Comparison of ENCODE assay signal across 8 cellular contexts in the genomic region with DNA sequence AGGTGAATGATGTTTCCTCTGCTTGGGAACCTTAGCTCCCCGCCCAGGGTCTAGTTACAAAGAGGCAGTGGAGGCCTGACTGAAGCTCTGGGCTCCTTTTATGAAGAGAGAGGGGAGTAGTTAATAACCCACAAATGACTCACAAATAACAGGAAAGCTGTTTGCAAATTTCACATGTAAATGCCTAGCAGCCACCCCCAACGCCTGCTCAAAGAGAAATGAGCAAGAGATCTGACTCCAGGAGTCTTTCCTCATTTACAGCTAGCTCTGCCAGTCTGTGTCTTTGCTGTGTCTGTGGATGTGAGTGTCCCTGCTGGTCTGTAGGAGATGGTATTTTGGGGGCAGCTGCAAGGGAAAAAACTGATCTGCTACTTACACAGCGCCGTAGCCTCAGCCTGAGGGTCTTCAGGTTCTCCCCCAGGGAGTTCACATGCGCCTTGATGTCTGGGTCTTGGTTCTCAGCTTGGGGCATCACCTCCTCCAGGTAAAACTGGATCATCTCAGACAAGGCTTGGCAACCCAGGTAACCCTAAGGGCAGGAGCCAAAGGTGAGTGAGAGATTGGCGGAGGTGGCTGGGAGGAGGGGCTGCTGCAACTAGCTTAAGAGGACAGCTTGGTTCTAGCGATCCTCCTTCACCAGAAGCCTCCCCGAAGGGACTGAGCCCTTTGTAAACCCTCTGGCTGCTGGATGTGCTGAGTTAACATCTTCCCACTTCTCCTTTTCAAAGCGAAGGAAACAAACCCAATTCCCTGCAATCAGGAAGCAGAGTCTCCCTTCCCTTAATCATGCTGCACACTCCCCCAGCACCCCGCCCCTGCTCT. TPM values are rescaled to one million over a fixed set of nuclear protein-coding genes. Genes with fewer than 3 reads are reported as not detected.
DNase-seq lines count a peak whose midpoint lies in the region; ATAC-seq and TF ChIP-seq lines count a peak whose summit lies in the region.

A gene with protein sequence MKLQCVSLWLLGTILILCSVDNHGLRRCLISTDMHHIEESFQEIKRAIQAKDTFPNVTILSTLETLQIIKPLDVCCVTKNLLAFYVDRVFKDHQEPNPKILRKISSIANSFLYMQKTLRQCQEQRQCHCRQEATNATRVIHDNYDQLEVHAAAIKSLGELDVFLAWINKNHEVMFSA (plus strand): TSS at position 243 of the 822 bp plus-strand sequence. CDS start 65,890 bp downstream, outside the sequence.

- H3K4me3 ChIP-seq in GM08714 (ENCODE audit: low read length) (peak within 1 kb of the TSS; percentile 34; the same call in 1 of the 2 replicates), mucosa of descending colon (no peak within 1 kb of the TSS), HAP-1 (no peak within 1 kb of the TSS)

- H3K27me3 ChIP-seq in HAP-1 (ENCODE audit: low read depth), result peaks cover 5% of the 10 kb centered on the region; the same call in 1 of the 2 replicates

- peaks cover 70% of the 10 kb centered on the region for H3K4me1 Mint-ChIP-seq in activated naive CD8-positive, alpha-beta T cell treated with anti-CD3 and anti-CD28 coated beads for 36 hours

- no peak within 1 kb of the TSS for H3K4me3 Mint-ChIP-seq in activated naive CD8-positive, alpha-beta T cell treated with anti-CD3 and anti-CD28 coated beads for 36 hours

- peaks cover 28% of the 10 kb centered on the region for H3K27me3 Mint-ChIP-seq in activated naive CD8-positive, alpha-beta T cell treated with anti-CD3 and anti-CD28 coated beads for 36 hours

- DNase-seq in activated naive CD8-positive, alpha-beta T cell treated with anti-CD3 and anti-CD28 coated beads for 36 hours, result no peak
- peak in 1 of 3 donors; percentile 12 for DNase-seq in mucosa of descending colon
- DNase-seq in NCI-H1092 treated with DMSO at 0.1 percent for 48 hours (lab: John Stamatoyannopoulos, UW), result no peak
- DNase-seq in HAP-1 (ENCODE audit: low spot score in 2 of 2), result no peak

- in situ Hi-C loops in HAP-1 (cut with MboI; ENCODE audit: low sequenced_read_pairs), result no loop called here

- intact Hi-C loops in mucosa of descending colon (cut with DNase I, micrococcal nuclease), result no loop called here

- H3K9me3 ChIP-seq in mucosa of descending colon (no peaks in the 10 kb centered on the region), HAP-1 (no peaks in the 10 kb centered on the region)

- peak within 1 kb of the TSS; percentile 66 for H3K27ac Mint-ChIP-seq in activated naive CD8-positive, alpha-beta T cell treated with anti-CD3 and anti-CD28 coated beads for 36 hours

- ATAC-seq in HG03354 (IDR thresholded peaks at IDR 0.05; ENCODE audit: poor library complexity, severe bottlenecking, unreplicated experiment), result peak; percentile 35
- peak; percentile 20 for ATAC-seq in mucosa of descending colon
- ATAC-seq in GM19324 (IDR thresholded peaks at IDR 0.05; ENCODE audit: low FRiP score, unreplicated experiment), result no peak
- ATAC-seq in HG02840 (IDR thresholded peaks at IDR 0.05; ENCODE audit: low FRiP score, unreplicated experiment), result no peak

- H3K4me1 ChIP-seq in mucosa of descending colon (ENCODE audit: low read depth) (no peaks in the 10 kb centered on the region), HAP-1 (no peaks in the 10 kb centered on the region)

- no peaks in the 10 kb centered on the region for H3K36me3 Mint-ChIP-seq in activated naive CD8-positive, alpha-beta T cell treated with anti-CD3 and anti-CD28 coated beads for 36 hours

- H3K36me3 ChIP-seq in mucosa of descending colon (ENCODE audit: low read depth), result no peaks in the 10 kb centered on the region
- H3K36me3 ChIP-seq in HAP-1 (replicated peaks), result no peaks in the 10 kb centered on the region

- no peaks in the 10 kb centered on the region for H3K9me3 Mint-ChIP-seq in activated naive CD8-positive, alpha-beta T cell treated with anti-CD3 and anti-CD28 coated beads for 36 hours

- TF ChIP-seq CTCF in mucosa of descending colon (IDR thresholded peaks at IDR 0.05), result no peak

RNA-seq across cellular contexts. Expression of the gene that starts here (rescaled TPM):
- total RNA-seq in activated naive CD8-positive, alpha-beta T cell treated with anti-CD3 and anti-CD28 coated beads for 36 hours, result not detected
- total RNA-seq in mucosa of descending colon, result not detected

Comparison
In these comparisons a context has a peak if more than half of its experiments do, and no peak if none do; other contexts are left out.
1. Peak in ATAC-seq in mucosa of descending colon; RNA of the gene not detected or under 1 TPM.